Comparison of ENCODE assay signal across 1 cellular context in the genomic region with DNA sequence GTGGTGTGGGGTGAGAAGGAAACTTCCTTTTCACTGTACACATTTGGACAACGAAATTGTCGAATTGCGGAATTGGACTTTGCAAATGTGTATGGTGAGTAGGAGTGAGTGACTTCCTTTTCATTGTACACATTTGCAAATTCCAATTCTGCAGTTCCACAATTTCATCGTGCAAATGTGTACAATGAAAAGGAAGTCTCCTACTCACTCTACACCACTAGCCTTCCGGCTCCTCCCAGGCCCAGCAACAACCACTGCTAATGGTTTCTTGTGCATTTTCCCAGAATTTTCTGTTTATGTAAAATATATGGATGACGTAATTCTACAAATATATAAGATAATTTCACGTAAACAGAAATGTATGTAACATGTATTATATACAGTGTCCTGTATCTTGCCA.
TF ChIP-seq lines count a peak whose summit lies in the region.

No MANE protein-coding gene starts in this region.

TF ChIP-seq in GM12878, 131 proteins besides CTCF, POLR2A, EP300 and RAD21:
- TF ChIP-seq, protein P1, sequence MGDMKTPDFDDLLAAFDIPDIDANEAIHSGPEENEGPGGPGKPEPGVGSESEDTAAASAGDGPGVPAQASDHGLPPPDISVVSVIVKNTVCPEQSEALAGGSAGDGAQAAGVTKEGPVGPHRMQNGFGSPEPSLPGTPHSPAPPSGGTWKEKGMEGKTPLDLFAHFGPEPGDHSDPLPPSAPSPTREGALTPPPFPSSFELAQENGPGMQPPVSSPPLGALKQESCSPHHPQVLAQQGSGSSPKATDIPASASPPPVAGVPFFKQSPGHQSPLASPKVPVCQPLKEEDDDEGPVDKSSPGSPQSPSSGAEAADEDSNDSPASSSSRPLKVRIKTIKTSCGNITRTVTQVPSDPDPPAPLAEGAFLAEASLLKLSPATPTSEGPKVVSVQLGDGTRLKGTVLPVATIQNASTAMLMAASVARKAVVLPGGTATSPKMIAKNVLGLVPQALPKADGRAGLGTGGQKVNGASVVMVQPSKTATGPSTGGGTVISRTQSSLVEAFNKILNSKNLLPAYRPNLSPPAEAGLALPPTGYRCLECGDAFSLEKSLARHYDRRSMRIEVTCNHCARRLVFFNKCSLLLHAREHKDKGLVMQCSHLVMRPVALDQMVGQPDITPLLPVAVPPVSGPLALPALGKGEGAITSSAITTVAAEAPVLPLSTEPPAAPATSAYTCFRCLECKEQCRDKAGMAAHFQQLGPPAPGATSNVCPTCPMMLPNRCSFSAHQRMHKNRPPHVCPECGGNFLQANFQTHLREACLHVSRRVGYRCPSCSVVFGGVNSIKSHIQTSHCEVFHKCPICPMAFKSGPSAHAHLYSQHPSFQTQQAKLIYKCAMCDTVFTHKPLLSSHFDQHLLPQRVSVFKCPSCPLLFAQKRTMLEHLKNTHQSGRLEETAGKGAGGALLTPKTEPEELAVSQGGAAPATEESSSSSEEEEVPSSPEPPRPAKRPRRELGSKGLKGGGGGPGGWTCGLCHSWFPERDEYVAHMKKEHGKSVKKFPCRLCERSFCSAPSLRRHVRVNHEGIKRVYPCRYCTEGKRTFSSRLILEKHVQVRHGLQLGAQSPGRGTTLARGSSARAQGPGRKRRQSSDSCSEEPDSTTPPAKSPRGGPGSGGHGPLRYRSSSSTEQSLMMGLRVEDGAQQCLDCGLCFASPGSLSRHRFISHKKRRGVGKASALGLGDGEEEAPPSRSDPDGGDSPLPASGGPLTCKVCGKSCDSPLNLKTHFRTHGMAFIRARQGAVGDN (IDR thresholded peaks at IDR 0.05), result no peak
- TF ChIP-seq STAT1 (conservative IDR thresholded peaks at IDR 0.05) (no peak), ATF7 (IDR thresholded peaks at IDR 0.05; ENCODE audit: low read depth) (peak; percentile 31; the same call in 1 of the 2 replicates)
- TF ChIP-seq, protein P2, sequence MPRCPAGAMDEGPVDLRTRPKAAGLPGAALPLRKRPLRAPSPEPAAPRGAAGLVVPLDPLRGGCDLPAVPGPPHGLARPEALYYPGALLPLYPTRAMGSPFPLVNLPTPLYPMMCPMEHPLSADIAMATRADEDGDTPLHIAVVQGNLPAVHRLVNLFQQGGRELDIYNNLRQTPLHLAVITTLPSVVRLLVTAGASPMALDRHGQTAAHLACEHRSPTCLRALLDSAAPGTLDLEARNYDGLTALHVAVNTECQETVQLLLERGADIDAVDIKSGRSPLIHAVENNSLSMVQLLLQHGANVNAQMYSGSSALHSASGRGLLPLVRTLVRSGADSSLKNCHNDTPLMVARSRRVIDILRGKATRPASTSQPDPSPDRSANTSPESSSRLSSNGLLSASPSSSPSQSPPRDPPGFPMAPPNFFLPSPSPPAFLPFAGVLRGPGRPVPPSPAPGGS (IDR thresholded peaks at IDR 0.05; ENCODE audit: borderline replicate concordance, insufficient read depth, low read depth, low read length, poor library complexity, severe bottlenecking), result no peak
